Comparison of ENCODE assay signal across 9 cellular contexts in genomic region chr22:50399751-50400331, GRCh38. TPM values are rescaled to one million over a fixed set of nuclear protein-coding genes. Genes with fewer than 3 reads are reported as not detected.
DNase-seq lines count a peak whose midpoint lies in the region; ATAC-seq and TF ChIP-seq lines count a peak whose summit lies in the region.
"Had no signal": no experiment of that assay in that cellular context is flagged by ENCODE, and none has a peak within 500 bp of the region (broad histone marks: within the 10 kb centered on the region; RNA-seq: fewer than 3 reads in every experiment).

No MANE protein-coding gene starts in this region.

- TF ChIP-seq CTCF in SU-DHL-6 (IDR thresholded peaks at IDR 0.05; ENCODE audit: insufficient read depth, low read length, poor library complexity, severe bottlenecking), result peak; percentile 21

- peaks cover 11 to 48% (median 24%) of the 10 kb centered on the region in 11 experiments for H3K36me3 ChIP-seq in BLaER1 treated with 17β-estradiol and CSF1 and Interleukin-3, amounts not matched to agents 10 nM and 100 nM
- peaks cover 16% of the 10 kb centered on the region for H3K36me3 ChIP-seq in HAP-1 (replicated peaks)
- no peaks in the 10 kb centered on the region for H3K36me3 ChIP-seq in SU-DHL-6 (ENCODE audit: low read length)
- H3K36me3 ChIP-seq in aorta (ENCODE audit: control insufficient read depth in 1 of 2, insufficient read depth in 2 of 2, low read length in 1 of 2), result no peaks in the 10 kb centered on the region

- H3K9me2 ChIP-seq in SU-DHL-6 (replicated peaks; ENCODE audit: insufficient read depth, low read length), result no peaks in the 10 kb centered on the region

- 67 to 74% methylated on average over 8 of the region's 8 CpGs for WGBS in aorta, 2 donors

- 0 out of 2 replicates have a peak, but pooled peaks cover 4% of the 10 kb centered on the region for H3F3A ChIP-seq in SU-DHL-6 (ENCODE audit: insufficient read depth)

- no peaks in the 10 kb centered on the region for H3K9me3 ChIP-seq in BLaER1 treated with 17β-estradiol and CSF1 and Interleukin-3, amounts not matched to agents 10 nM and 100 nM (replicated peaks in 1 of 11)
- H3K9me3 ChIP-seq in HAP-1, result no peaks in the 10 kb centered on the region
- no peaks in the 10 kb centered on the region for H3K9me3 ChIP-seq in SU-DHL-6 (ENCODE audit: insufficient read depth, low read length)
- H3K9me3 ChIP-seq in aorta (ENCODE audit: control insufficient read depth, low read length), result no peaks in the 10 kb centered on the region

- H3K4me1 ChIP-seq in BLaER1 treated with 17β-estradiol and CSF1 and Interleukin-3, amounts not matched to agents 10 nM and 100 nM, result peaks cover 69 to 89% (median 80%) of the 10 kb centered on the region in 10 experiments
- H3K4me1 ChIP-seq in HAP-1 (no peaks in the 10 kb centered on the region), aorta (ENCODE audit: control insufficient read depth in 1 of 2, insufficient read depth in 2 of 2, low read length in 2 of 2) (no peaks in the 10 kb centered on the region)

- ATAC-seq in aorta (ENCODE audit: low FRiP score), result peak; percentile 64

- peak overlapping the region in 9 of 10 experiments; percentile 3 to 59 (median 38); a peak in 13 of 20 replicates for H3K4me3 ChIP-seq in BLaER1 treated with 17β-estradiol and CSF1 and Interleukin-3, amounts not matched to agents 10 nM and 100 nM
- H3K4me3 ChIP-seq in HAP-1, result no peak overlapping the region
- H3K4me3 ChIP-seq in SU-DHL-6 (ENCODE audit: insufficient read depth, low read length, poor library complexity, severe bottlenecking), result no peak overlapping the region
- no peak overlapping the region for H3K4me3 ChIP-seq in aorta (ENCODE audit: low read length in 2 of 2)

- intact Hi-C loops in aorta (cut with DNase I), result no loop called here

- 0 out of 2 replicates have a peak, but pooled peaks cover 21% of the 10 kb centered on the region for H3K79me2 ChIP-seq in SU-DHL-6 (ENCODE audit: insufficient read depth, low read length)

- peak overlapping the region; percentile 73 to 99 (median 94) for H3K4me2 ChIP-seq in BLaER1 treated with 17β-estradiol and CSF1 and Interleukin-3, amounts not matched to agents 10 nM and 100 nM
- no peak overlapping the region for H3K4me2 ChIP-seq in SU-DHL-6 (ENCODE audit: low read depth, low read length, poor library complexity, severe bottlenecking)
- H3K4me2 ChIP-seq: KMS-11 had no signal

- H3K27me3 ChIP-seq in BLaER1 treated with 17β-estradiol and CSF1 and Interleukin-3, amounts not matched to agents 10 nM and 100 nM, result no peaks in the 10 kb centered on the region
- H3K27me3 ChIP-seq in HAP-1 (ENCODE audit: low read depth) (no peaks in the 10 kb centered on the region), SU-DHL-6 (ENCODE audit: low read length) (no peaks in the 10 kb centered on the region), aorta (ENCODE audit: control insufficient read depth in 1 of 2, insufficient read depth in 2 of 2, low read length in 1 of 2) (no peaks in the 10 kb centered on the region)

- H4K20me1 ChIP-seq in BLaER1 treated with 17β-estradiol and CSF1 and Interleukin-3, amounts not matched to agents 10 nM and 100 nM, result peaks cover 8 to 81% (median 42%) of the 10 kb centered on the region in 11 experiments; a peak in 20 of 22 replicates
- no peaks in the 10 kb centered on the region; the same call in 1 of the 2 replicates for H4K20me1 ChIP-seq in SU-DHL-6 (ENCODE audit: low read depth, low read length)

- DNase-seq in HAP-1 (ENCODE audit: low spot score in 2 of 2), result peak; percentile 43 to 57
- peak; percentile 52 for DNase-seq in dermis blood vessel endothelial cell
- peak; percentile 37 to 68 for DNase-seq in lung microvascular endothelial cell (ENCODE audit: low read depth in 2 of 2)
- DNase-seq in aorta, result peak in 1 of 2 donors; percentile 69
- no peak for DNase-seq in NCI-H2029 (lab: John Stamatoyannopoulos, UW)
- DNase-seq in NCI-H2171 treated with DMSO at 0.1 percent for 48 hours (lab: John Stamatoyannopoulos, UW), result no peak

- H3K9ac ChIP-seq in BLaER1 treated with 17β-estradiol and CSF1 and Interleukin-3, amounts not matched to agents 10 nM and 100 nM, result peak overlapping the region; percentile 40 to 72 (median 63)
- no peak overlapping the region for H3K9ac ChIP-seq in SU-DHL-6 (ENCODE audit: low read length)
- H3K9ac ChIP-seq: KMS-11 had no signal

- H2AFZ ChIP-seq in SU-DHL-6 (ENCODE audit: low read depth, low read length, severe bottlenecking), result no peak overlapping the region

- in situ Hi-C loops in HAP-1 (cut with MboI; ENCODE audit: low sequenced_read_pairs), result no loop called here

- H3K27ac ChIP-seq in BLaER1 treated with 17β-estradiol and CSF1 and Interleukin-3, amounts not matched to agents 10 nM and 100 nM, result peak overlapping the region; percentile 9 to 80 (median 72); a peak in 21 of 22 replicates
- H3K27ac ChIP-seq in SU-DHL-6 (ENCODE audit: low read depth, low read length), result no peak overlapping the region
- H3K27ac ChIP-seq in aorta (ENCODE audit: low read depth in 1 of 2, low read length in 2 of 2), result no peak overlapping the region
- H3K27ac ChIP-seq: KMS-11 had no signal

RNA-seq across cellular contexts. Expression of gene PPP6R2, which starts 56.7 kb away (rescaled TPM):
- total RNA-seq in dermis blood vessel endothelial cell, result 67.0 and 82.9 TPM in 2 replicates
- 32.9 and 37.7 TPM in 2 replicates for total RNA-seq in lung microvascular endothelial cell
- total RNA-seq in aorta, result 10 to 100 TPM; 45.2 to 46.7 TPM
- 10 to 100 TPM; 14.1 to 62.5 TPM for polyA plus RNA-seq in aorta

Comparison
In these comparisons a context has a peak if more than half of its experiments do, and no peak if none do; other contexts are left out.
1. H3K27ac ChIP-seq: peak in BLaER1 treated with 17β-estradiol and CSF1 and Interleukin-3, amounts not matched to agents 10 nM and 100 nM (11 of 11); none in SU-DHL-6 (single experiment) and aorta (0 of 2).
2. H3K4me3 ChIP-seq: peak in BLaER1 treated with 17β-estradiol and CSF1 and Interleukin-3, amounts not matched to agents 10 nM and 100 nM (9 of 10); none in HAP-1 (single experiment), SU-DHL-6 (single experiment) and aorta (0 of 2).
3. DNase-seq: peak in HAP-1 (2 of 2), dermis blood vessel endothelial cell (single experiment) and lung microvascular endothelial cell (2 of 2); none in NCI-H2029 (single experiment) and NCI-H2171 treated with DMSO at 0.1 percent for 48 hours (single experiment).